ENCODE assay signal across 13 cellular contexts in the genomic region with DNA sequence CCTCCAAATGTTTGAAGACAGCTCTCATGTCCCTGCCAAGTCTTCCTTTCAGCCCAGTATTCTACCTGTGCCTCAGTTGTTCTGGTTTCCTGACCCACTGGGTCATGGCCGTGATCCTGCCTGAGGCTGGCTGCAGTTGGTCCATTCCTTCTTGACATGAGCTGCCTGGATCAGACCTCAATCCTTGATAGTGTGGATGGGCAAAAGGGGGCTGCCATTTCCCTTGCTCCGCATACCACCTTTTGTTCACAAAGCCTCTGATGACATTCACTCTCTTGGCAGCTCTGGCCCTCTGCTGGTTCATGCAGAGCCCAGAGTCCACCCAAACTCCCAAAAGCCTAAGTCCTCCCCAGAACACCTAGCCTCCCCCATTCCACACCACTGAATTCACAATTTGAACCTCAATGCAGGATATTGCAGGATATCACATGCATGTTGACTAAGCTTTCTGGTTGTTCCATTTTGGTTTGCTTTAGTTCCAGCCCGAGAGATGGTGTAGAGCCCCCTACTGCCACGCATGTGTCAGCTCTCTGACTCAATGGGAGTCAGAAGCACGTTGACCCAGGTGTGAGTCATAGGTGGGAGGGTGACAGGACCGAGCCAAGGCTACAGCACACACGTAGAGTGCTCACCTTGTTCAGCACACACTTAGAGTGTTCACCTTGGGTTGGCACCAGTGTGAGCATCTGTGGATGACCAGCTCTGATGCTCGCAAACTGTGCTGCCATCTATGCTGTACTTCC.
DNase-seq lines count a peak whose midpoint lies in the region; ATAC-seq, FAIRE-seq and TF ChIP-seq lines count a peak whose summit lies in the region.
"Had no signal": no experiment of that assay in that cellular context is flagged by ENCODE, and none has a peak within 500 bp of the region (broad histone marks: within the 10 kb centered on the region; RNA-seq: fewer than 3 reads in every experiment).

No MANE protein-coding gene starts in this region.

- H3K79me2 ChIP-seq in mammary epithelial cell (ENCODE audit: insufficient read depth, low read length): no peaks in the 10 kb centered on the region

- DNase-seq in T-helper 2 cell treated with Interferon-gamma antibody and Interleukin-4, amounts not matched to agents 5 μg/mL and 100 μg/mL, for 36 hours (ENCODE audit: low spot score): peak; percentile 25
- DNase-seq in T-helper 2 cell (no peak), LoVo (ENCODE audit: low spot score) (peak; percentile 47), mammary epithelial cell (peak; percentile 75), mucosa of descending colon (no peak), GM12892 (ENCODE audit: insufficient read length) (no peak)
- DNase-seq in stimulated activated CD4-positive, alpha-beta T cell treated with anti-CD3 and anti-CD28 coated beads, Interleukin-4, amount 100 ng/mL, for 1 hour: peak; percentile 15
- DNase-seq: H7, SW 1271 had no signal

- H2AFZ ChIP-seq in mammary epithelial cell (ENCODE audit: low read depth, low read length): no peak overlapping the region

- no peak overlapping the region for H3K9ac ChIP-seq in mammary epithelial cell (ENCODE audit: insufficient read depth, low read length)

- no peaks in the 10 kb centered on the region for H3K36me3 ChIP-seq in mammary epithelial cell (ENCODE audit: insufficient read depth, low read length)
- no peaks in the 10 kb centered on the region for H3K36me3 ChIP-seq in mucosa of descending colon (ENCODE audit: low read depth)
- H3K36me3 ChIP-seq: heart left ventricle had no signal

- in situ Hi-C loops in mammary epithelial cell (cut with MboI; ENCODE audit: low sequenced_read_pairs in 2 of 2): loop anchor here (10.0 to 25.0 kb wide), 2 partner anchors 233 to 289 kb away; no protein-coding TSS in a partner anchor

- H3K4me1 Mint-ChIP-seq in T-helper 2 cell treated with Interferon-gamma antibody and Interleukin-4, amounts not matched to agents 5 μg/mL and 100 μg/mL, for 36 hours (ENCODE audit: low read depth): no peaks in the 10 kb centered on the region

- no peak for FAIRE-seq in GM12892 (lab: Jason Lieb, UNC)
- FAIRE-seq: A204.1, colon had no signal

- peaks cover 7% of the 10 kb centered on the region for H3K27me3 Mint-ChIP-seq in T-helper 2 cell treated with Interferon-gamma antibody and Interleukin-4, amounts not matched to agents 5 μg/mL and 100 μg/mL, for 36 hours (ENCODE audit: low read depth)

- H3K27me3 ChIP-seq in mammary epithelial cell (ENCODE audit: insufficient read depth, low read length): peaks cover 3% of the 10 kb centered on the region
- H3K27me3 ChIP-seq: heart left ventricle had no signal

- H4K20me1 ChIP-seq in mammary epithelial cell (ENCODE audit: insufficient read depth, low read length): no peaks in the 10 kb centered on the region

- H3K4me1 ChIP-seq in mammary epithelial cell (ENCODE audit: insufficient read depth, low read length): peaks cover 7% of the 10 kb centered on the region
- H3K4me1 ChIP-seq in mucosa of descending colon (ENCODE audit: low read depth): no peaks in the 10 kb centered on the region

- WGBS in mammary epithelial cell (ENCODE audit: low coverage, missing lambda C conversion rate): 50% methylated on average over 8 of the region's 8 CpGs

- H3K36me3 Mint-ChIP-seq in T-helper 2 cell treated with Interferon-gamma antibody and Interleukin-4, amounts not matched to agents 5 μg/mL and 100 μg/mL, for 36 hours (ENCODE audit: low read depth): no peaks in the 10 kb centered on the region

- dilution Hi-C loops in mammary epithelial cell (cut with HindIII; ENCODE audit: low sequenced_read_pairs): loop anchor here (25.0 kb wide), 1 partner anchor 458 kb away; a partner anchor contains a TSS

- no peak overlapping the region for H3K27ac ChIP-seq in mammary epithelial cell (ENCODE audit: insufficient read depth, low read depth, low read length)
- H3K27ac ChIP-seq: heart left ventricle had no signal

- H3K4me3 Mint-ChIP-seq in T-helper 2 cell treated with Interferon-gamma antibody and Interleukin-4, amounts not matched to agents 5 μg/mL and 100 μg/mL, for 36 hours: no peak overlapping the region

- H3K4me3 ChIP-seq in mammary epithelial cell (replicated peaks in 1 of 3; ENCODE audit: insufficient read depth in 1 of 3, low read depth in 2 of 3, low read length in 3 of 3) (no peak overlapping the region), mucosa of descending colon (no peak overlapping the region)
- H3K4me3 ChIP-seq: heart left ventricle had no signal

- CTCF ChIA-PET in mammary epithelial cell (lab: Charles Lee; ENCODE audit: low non-redundant PET): no interaction called here

- ATAC-seq in mucosa of descending colon: no peak
- ATAC-seq in HG02973 (IDR thresholded peaks at IDR 0.05; ENCODE audit: unreplicated experiment): no peak
- ATAC-seq: heart left ventricle had no signal

- intact Hi-C loops in mammary epithelial cell (cut with micrococcal nuclease): no loop called here
- intact Hi-C loops in mucosa of descending colon (cut with DNase I, micrococcal nuclease): no loop called here

- H3K4me2 ChIP-seq in mammary epithelial cell (ENCODE audit: insufficient read depth, low read depth, low read length): no peak overlapping the region

- BruUV-seq in mammary epithelial cell (replicated peaks; lab: Mats Ljungman, UMichigan): no TSS peak

- TF ChIP-seq CTCF in mammary epithelial cell (conservative IDR thresholded peaks at IDR 0.05 in 1 of 2, IDR thresholded peaks at IDR 0.05 in 1 of 2; ENCODE audit: extremely low read depth in 1 of 2, insufficient read depth in 1 of 2, low read depth in 1 of 2, low read length in 2 of 2) (peak; percentile 6 to 33), mucosa of descending colon (IDR thresholded peaks at IDR 0.05) (no peak)

- no peak overlapping the region for H3K27ac Mint-ChIP-seq in T-helper 2 cell treated with Interferon-gamma antibody and Interleukin-4, amounts not matched to agents 5 μg/mL and 100 μg/mL, for 36 hours

- no peak for TF ChIP-seq POLR2A in GM12892 (IDR thresholded peaks at IDR 0.05; ENCODE audit: low read depth, low read length)

- H3K9me3 Mint-ChIP-seq in T-helper 2 cell treated with Interferon-gamma antibody and Interleukin-4, amounts not matched to agents 5 μg/mL and 100 μg/mL, for 36 hours: no peaks in the 10 kb centered on the region

- H3K9me3 ChIP-seq in mammary epithelial cell (replicated peaks; ENCODE audit: insufficient read depth, low read length): no peaks in the 10 kb centered on the region
- H3K9me3 ChIP-seq in mucosa of descending colon: no peaks in the 10 kb centered on the region
- H3K9me3 ChIP-seq: heart left ventricle had no signal

Comparison
In these comparisons a context has a peak if more than half of its experiments do, and no peak if none do; other contexts are left out.
1. DNase-seq: peak in T-helper 2 cell treated with Interferon-gamma antibody and Interleukin-4, amounts not matched to agents 5 μg/mL and 100 μg/mL, for 36 hours (single experiment), LoVo (single experiment), mammary epithelial cell (single experiment) and stimulated activated CD4-positive, alpha-beta T cell treated with anti-CD3 and anti-CD28 coated beads, Interleukin-4, amount 100 ng/mL, for 1 hour (single experiment); none in T-helper 2 cell (0 of 5), mucosa of descending colon (0 of 3) and GM12892 (single experiment).